ENCODE assay signal across 20 cellular contexts in the genomic region with DNA sequence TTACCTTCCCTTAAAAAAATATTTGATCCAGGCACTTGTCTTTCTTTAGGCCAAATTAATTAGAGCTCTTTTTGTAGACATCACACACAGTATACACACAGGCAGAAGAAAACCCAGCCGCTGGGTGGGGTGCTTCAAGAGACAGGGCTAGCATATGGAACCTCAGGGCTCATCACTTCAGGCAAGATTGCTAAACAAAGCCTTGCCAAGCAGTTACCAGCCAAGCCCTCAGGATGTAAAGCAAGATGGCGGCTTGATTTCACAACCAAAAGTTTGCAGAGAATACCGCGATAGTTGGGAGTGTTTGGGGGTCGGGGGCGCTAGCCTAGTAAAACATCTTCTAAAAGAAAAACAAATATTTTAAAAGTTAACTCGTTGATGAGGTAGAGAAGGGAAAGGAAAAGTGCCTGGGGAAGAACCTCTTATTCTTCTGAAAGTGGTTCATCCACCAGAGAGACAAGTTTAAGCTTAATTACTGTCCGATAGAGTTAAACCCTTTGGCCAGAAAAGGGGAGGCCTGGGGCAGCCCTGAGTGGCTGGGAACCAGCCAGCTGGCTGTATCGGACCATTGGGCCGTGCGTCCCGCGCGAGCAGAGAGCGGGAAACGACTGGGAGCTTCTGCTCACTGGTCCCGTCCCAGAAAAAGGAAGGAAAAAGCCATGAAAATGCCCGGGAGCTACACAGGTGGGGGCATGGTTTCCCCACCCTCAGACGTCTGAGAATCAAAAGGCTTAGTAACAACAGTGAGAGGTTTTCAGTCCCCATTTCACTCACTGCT.
A peak's percentile ranks its signal among the peaks of the same experiment; 100 is the strongest.
DNase-seq lines count a peak whose midpoint lies in the region; ATAC-seq, FAIRE-seq and TF ChIP-seq lines count a peak whose summit lies in the region.
"Had no signal": no experiment of that assay in that cellular context is flagged by ENCODE, and none has a peak within 500 bp of the region (broad histone marks: within the 10 kb centered on the region; RNA-seq: fewer than 3 reads in every experiment).

No MANE protein-coding gene starts in this region.

- TF ChIP-seq CTCF in kidney (IDR thresholded peaks at IDR 0.05; ENCODE audit: borderline replicate concordance, extremely low read depth, insufficient read depth), result no peak

- CTCF ChIA-PET in activated naive CD4-positive, alpha-beta T cell treated with anti-CD3 and anti-CD28 coated beads, Interleukin-2, amount 10 ng/mL, durations not matched to agents 7 days and 5 days (lab: Charles Lee), result no interaction called here
- CTCF ChIA-PET in T-cell (lab: Charles Lee), result no interaction called here

- FAIRE-seq in kidney (lab: Jason Lieb, UNC), result no peak
- FAIRE-seq: GM12878, H54, HTR-8/SVneo had no signal

- H3K4me3 Mint-ChIP-seq in activated naive CD4-positive, alpha-beta T cell treated with anti-CD3 and anti-CD28 coated beads, Interleukin-2, amount 10 ng/mL, durations not matched to agents 7 days and 5 days, result no peak overlapping the region
- H3K4me3 Mint-ChIP-seq in activated naive CD8-positive, alpha-beta T cell treated with anti-CD3 and anti-CD28 coated beads for 36 hours, result no peak overlapping the region
- no peak overlapping the region for H3K4me3 Mint-ChIP-seq in T-cell
- H3K4me3 Mint-ChIP-seq: CD14-positive monocyte; CD4-positive, alpha-beta memory T cell had no signal

- H3K4me1 ChIP-seq in kidney (ENCODE audit: control insufficient read depth in 1 of 2, insufficient read depth in 1 of 2, low read depth in 1 of 2, low read length in 2 of 2), result no peaks in the 10 kb centered on the region
- H3K4me1 ChIP-seq: BLaER1 had no signal

- H3K36me3 ChIP-seq in kidney (ENCODE audit: control insufficient read depth in 1 of 2, insufficient read depth in 2 of 2, low read length in 2 of 2), result no peaks in the 10 kb centered on the region
- H3K36me3 ChIP-seq: BLaER1 had no signal

- DNase-seq in activated naive CD4-positive, alpha-beta T cell treated with anti-CD3 and anti-CD28 coated beads, Interleukin-2, amount 10 ng/mL, durations not matched to agents 7 days and 5 days, result no peak
- DNase-seq in activated naive CD4-positive, alpha-beta T cell (lab: John Stamatoyannopoulos, UW), result no peak
- DNase-seq in NCI-H146 treated with DMSO at 0.1 percent for 48 hours (lab: John Stamatoyannopoulos, UW; ENCODE audit: unreplicated experiment) (peak; percentile 68), kidney (peak; percentile 29), MV-4-11 (lab: John Stamatoyannopoulos, UW) (no peak), T-cell (no peak)
- DNase-seq in activated naive CD8-positive, alpha-beta T cell treated with anti-CD3 and anti-CD28 coated beads for 36 hours, result no peak
- DNase-seq: 8988T; CD4-positive, alpha-beta memory T cell; DMS79 treated with DMSO at 0.1 percent for 48 hours; EL; GM23248; HCEC 1CT; IMR-90 had no signal

- H3K9ac ChIP-seq in kidney (ENCODE audit: low read length in 2 of 2), result no peak overlapping the region
- H3K9ac ChIP-seq: BLaER1, GM23248 had no signal

- no peaks in the 10 kb centered on the region for H3K36me3 Mint-ChIP-seq in activated naive CD4-positive, alpha-beta T cell treated with anti-CD3 and anti-CD28 coated beads, Interleukin-2, amount 10 ng/mL, durations not matched to agents 7 days and 5 days
- H3K36me3 Mint-ChIP-seq in activated naive CD8-positive, alpha-beta T cell treated with anti-CD3 and anti-CD28 coated beads for 36 hours, result no peaks in the 10 kb centered on the region
- H3K36me3 Mint-ChIP-seq in T-cell, result no peaks in the 10 kb centered on the region
- H3K36me3 Mint-ChIP-seq: CD14-positive monocyte; CD4-positive, alpha-beta memory T cell had no signal

- no peaks in the 10 kb centered on the region for H3K4me1 Mint-ChIP-seq in activated naive CD4-positive, alpha-beta T cell treated with anti-CD3 and anti-CD28 coated beads, Interleukin-2, amount 10 ng/mL, durations not matched to agents 7 days and 5 days
- no peaks in the 10 kb centered on the region for H3K4me1 Mint-ChIP-seq in activated naive CD8-positive, alpha-beta T cell treated with anti-CD3 and anti-CD28 coated beads for 36 hours
- H3K4me1 Mint-ChIP-seq in T-cell, result no peaks in the 10 kb centered on the region
- H3K4me1 Mint-ChIP-seq: CD14-positive monocyte; CD4-positive, alpha-beta memory T cell had no signal

- H3K4me3 ChIP-seq in kidney (ENCODE audit: low read length in 2 of 2), result no peak overlapping the region
- H3K4me3 ChIP-seq: BLaER1, GM12878, GM23248 had no signal

- H3K9me3 ChIP-seq in kidney (ENCODE audit: control insufficient read depth in 1 of 2, low read length in 2 of 2), result no peaks in the 10 kb centered on the region

- no peak overlapping the region for H3K27ac ChIP-seq in kidney (ENCODE audit: low read depth in 2 of 2, low read length in 2 of 2)
- H3K27ac ChIP-seq: BLaER1, GM23248 had no signal

- H3K27me3 Mint-ChIP-seq in activated naive CD4-positive, alpha-beta T cell treated with anti-CD3 and anti-CD28 coated beads, Interleukin-2, amount 10 ng/mL, durations not matched to agents 7 days and 5 days, result no peaks in the 10 kb centered on the region
- H3K27me3 Mint-ChIP-seq in activated naive CD8-positive, alpha-beta T cell treated with anti-CD3 and anti-CD28 coated beads for 36 hours, result no peaks in the 10 kb centered on the region
- H3K27me3 Mint-ChIP-seq in T-cell, result no peaks in the 10 kb centered on the region
- H3K27me3 Mint-ChIP-seq: CD4-positive, alpha-beta memory T cell had no signal

- ATAC-seq in HG03378 (IDR thresholded peaks at IDR 0.05; ENCODE audit: unreplicated experiment) (no peak), T-cell (replicated peaks in 1 of 4) (no peak)
- ATAC-seq: GM12878 had no signal

- peaks cover 2% of the 10 kb centered on the region for H3K9me3 Mint-ChIP-seq in activated naive CD4-positive, alpha-beta T cell treated with anti-CD3 and anti-CD28 coated beads, Interleukin-2, amount 10 ng/mL, durations not matched to agents 7 days and 5 days
- H3K9me3 Mint-ChIP-seq in activated naive CD8-positive, alpha-beta T cell treated with anti-CD3 and anti-CD28 coated beads for 36 hours, result peaks cover 2% of the 10 kb centered on the region
- peaks cover 3 to 13% (median 8%) of the 10 kb centered on the region in 3 donors for H3K9me3 Mint-ChIP-seq in T-cell

- POLR2A ChIA-PET in T-cell (lab: Charles Lee), result no interaction called here

- H3K27ac Mint-ChIP-seq in activated naive CD4-positive, alpha-beta T cell treated with anti-CD3 and anti-CD28 coated beads, Interleukin-2, amount 10 ng/mL, durations not matched to agents 7 days and 5 days, result peak overlapping the region; percentile 45
- H3K27ac Mint-ChIP-seq in activated naive CD8-positive, alpha-beta T cell treated with anti-CD3 and anti-CD28 coated beads for 36 hours, result no peak overlapping the region
- no peak overlapping the region for H3K27ac Mint-ChIP-seq in T-cell
- H3K27ac Mint-ChIP-seq: CD14-positive monocyte; CD4-positive, alpha-beta memory T cell had no signal

- intact Hi-C loops in kidney (cut with DNase I), result no loop called here

Comparison
In these comparisons a context has a peak if more than half of its experiments do, and no peak if none do; other contexts are left out.
1. DNase-seq: peak in NCI-H146 treated with DMSO at 0.1 percent for 48 hours (single experiment) and kidney (single experiment); none in activated naive CD4-positive, alpha-beta T cell treated with anti-CD3 and anti-CD28 coated beads, Interleukin-2, amount 10 ng/mL, durations not matched to agents 7 days and 5 days (single experiment), activated naive CD4-positive, alpha-beta T cell (0 of 4), activated naive CD8-positive, alpha-beta T cell treated with anti-CD3 and anti-CD28 coated beads for 36 hours (single experiment), MV-4-11 (single experiment) and T-cell (0 of 34).